8 cellular contexts compared by ENCODE assay signal in the genomic region with DNA sequence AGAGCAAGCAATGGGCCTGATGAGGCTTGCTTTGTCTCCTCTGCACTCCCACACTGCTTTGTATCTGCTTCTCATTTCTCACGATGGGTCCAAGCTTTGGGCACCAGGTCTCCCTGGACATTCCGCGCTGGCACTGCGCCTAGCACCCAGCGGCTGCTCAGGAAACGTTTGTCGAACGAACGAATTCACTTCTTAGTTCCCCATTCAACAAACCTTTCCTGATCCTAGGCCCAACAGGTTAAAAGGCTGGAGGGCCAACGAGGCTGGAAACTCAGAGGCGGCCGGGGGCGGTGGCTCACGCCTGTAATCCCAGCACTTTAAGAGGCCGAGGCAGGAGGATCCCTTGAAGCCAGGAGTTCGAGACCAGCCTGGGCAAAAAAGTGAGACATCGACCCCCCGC. TPM values are rescaled to one million over a fixed set of nuclear protein-coding genes. Genes with fewer than 3 reads are reported as not detected.
DNase-seq lines count a peak whose midpoint lies in the region; ATAC-seq and TF ChIP-seq lines count a peak whose summit lies in the region.

No MANE protein-coding gene starts in this region.

- TF ChIP-seq RAD21 in liver (IDR thresholded peaks at IDR 0.05) = no peak

- H3K36me3 ChIP-seq in liver (ENCODE audit: control insufficient read depth in 4 of 4, insufficient read depth in 3 of 4, low read depth in 1 of 4, low read length in 3 of 4) (no peaks in the 10 kb centered on the region), upper lobe of right lung (no peaks in the 10 kb centered on the region)

- no peak for ATAC-seq in activated naive CD8-positive, alpha-beta T cell treated with anti-CD3 and anti-CD28 coated beads, Interleukin-2, amount 10 ng/mL, durations not matched to agents 7 days and 5 days (ENCODE audit: low read depth)
- ATAC-seq in upper lobe of right lung (no peak), GM18873 (IDR thresholded peaks at IDR 0.05; ENCODE audit: low FRiP score, unreplicated experiment) (no peak)

- peak overlapping the region; percentile 71 to 74 for H3K9ac ChIP-seq in liver (ENCODE audit: low read depth in 1 of 2, low read length in 2 of 2)

- H3K27ac ChIP-seq in liver (ENCODE audit: low read depth in 1 of 2, low read length in 2 of 2) (peak overlapping the region; percentile 47 to 77), upper lobe of right lung (peak overlapping the region; percentile 87)

- no peaks in the 10 kb centered on the region for H3K9me3 ChIP-seq in liver (ENCODE audit: control insufficient read depth in 4 of 4, low read length in 3 of 4)
- H3K9me3 ChIP-seq in upper lobe of right lung = no peaks in the 10 kb centered on the region

- DNase-seq in activated naive CD4-positive, alpha-beta T cell treated with anti-CD3 and anti-CD28 coated beads for 36 hours = no peak
- DNase-seq in activated naive CD4-positive, alpha-beta T cell treated with Interleukin-2 at 50 U/mL for 16 hours = no peak
- DNase-seq in activated naive CD8-positive, alpha-beta T cell treated with anti-CD3 and anti-CD28 coated beads, Interleukin-2, amount 10 ng/mL, durations not matched to agents 7 days and 5 days = no peak
- DNase-seq in upper lobe of right lung (no peak), NCI-H2227 treated with DMSO at 0.1 percent for 48 hours (lab: John Stamatoyannopoulos, UW) (no peak)
- no peak for DNase-seq in central memory CD4-positive, alpha-beta T cell

- TF ChIP-seq CTCF in liver (IDR thresholded peaks at IDR 0.05; ENCODE audit: low read depth, low read length, missing input control) = no peak
- no peak for TF ChIP-seq CTCF in upper lobe of right lung (IDR thresholded peaks at IDR 0.05)

- peaks cover 61% of the 10 kb centered on the region for H3K4me1 Mint-ChIP-seq in activated naive CD4-positive, alpha-beta T cell treated with anti-CD3 and anti-CD28 coated beads for 36 hours (ENCODE audit: low read depth)
- peaks cover 48% of the 10 kb centered on the region for H3K4me1 Mint-ChIP-seq in activated naive CD8-positive, alpha-beta T cell treated with anti-CD3 and anti-CD28 coated beads, Interleukin-2, amount 10 ng/mL, durations not matched to agents 7 days and 5 days

- intact Hi-C loops in activated naive CD4-positive, alpha-beta T cell treated with anti-CD3 and anti-CD28 coated beads for 36 hours (cut with micrococcal nuclease) = loop anchor here (1.0 to 5.0 kb wide), 6 partner anchors 11 to 829 kb away; a partner anchor contains a TSS
- intact Hi-C loops in upper lobe of right lung (cut with DNase I) = no loop called here

- CTCF ChIA-PET in activated naive CD4-positive, alpha-beta T cell treated with anti-CD3 and anti-CD28 coated beads for 36 hours (lab: Charles Lee) = interaction anchor here (1.0 to 3.9 kb wide), 7 partner anchors 11 to 93 kb away, joined by 3 to 19 read pairs (median 6); a partner anchor contains a TSS

- POLR2A ChIA-PET in activated naive CD8-positive, alpha-beta T cell treated with anti-CD3 and anti-CD28 coated beads, Interleukin-2, amount 10 ng/mL, durations not matched to agents 7 days and 5 days (lab: Charles Lee) = interaction anchor here (0.5 to 4.9 kb wide), 10 partner anchors 9 to 1925 kb away, joined by 3 to 70 read pairs (median 4); a partner anchor contains a TSS

- H3K9me3 Mint-ChIP-seq in activated naive CD4-positive, alpha-beta T cell treated with anti-CD3 and anti-CD28 coated beads for 36 hours = no peaks in the 10 kb centered on the region
- H3K9me3 Mint-ChIP-seq in activated naive CD8-positive, alpha-beta T cell treated with anti-CD3 and anti-CD28 coated beads, Interleukin-2, amount 10 ng/mL, durations not matched to agents 7 days and 5 days = no peaks in the 10 kb centered on the region

- H3K4me3 ChIP-seq in liver (ENCODE audit: low read depth in 1 of 3, low read length in 3 of 3) (peak overlapping the region; percentile 71 to 80 (median 77)), upper lobe of right lung (peak overlapping the region; percentile 81)

- peak overlapping the region; percentile 92 for H3K4me3 Mint-ChIP-seq in activated naive CD4-positive, alpha-beta T cell treated with anti-CD3 and anti-CD28 coated beads for 36 hours
- H3K4me3 Mint-ChIP-seq in activated naive CD8-positive, alpha-beta T cell treated with anti-CD3 and anti-CD28 coated beads, Interleukin-2, amount 10 ng/mL, durations not matched to agents 7 days and 5 days = peak overlapping the region; percentile 96

- H3K27ac Mint-ChIP-seq in activated naive CD4-positive, alpha-beta T cell treated with anti-CD3 and anti-CD28 coated beads for 36 hours = peak overlapping the region; percentile 82
- peak overlapping the region; percentile 86 for H3K27ac Mint-ChIP-seq in activated naive CD8-positive, alpha-beta T cell treated with anti-CD3 and anti-CD28 coated beads, Interleukin-2, amount 10 ng/mL, durations not matched to agents 7 days and 5 days

- H3K4me1 ChIP-seq in liver (ENCODE audit: control insufficient read depth in 4 of 4, insufficient read depth in 4 of 4, low read length in 3 of 4) (peaks cover 5 to 70% (median 63%) of the 10 kb centered on the region in 4 donors), upper lobe of right lung (peaks cover 43% of the 10 kb centered on the region)

- H3K27me3 ChIP-seq in liver (ENCODE audit: control insufficient read depth in 4 of 4, insufficient read depth in 4 of 4, low read length in 3 of 4) (no peaks in the 10 kb centered on the region), upper lobe of right lung (no peaks in the 10 kb centered on the region)

- H3K27me3 Mint-ChIP-seq in activated naive CD4-positive, alpha-beta T cell treated with anti-CD3 and anti-CD28 coated beads for 36 hours (ENCODE audit: low read depth) = no peaks in the 10 kb centered on the region
- H3K27me3 Mint-ChIP-seq in activated naive CD8-positive, alpha-beta T cell treated with anti-CD3 and anti-CD28 coated beads, Interleukin-2, amount 10 ng/mL, durations not matched to agents 7 days and 5 days = no peaks in the 10 kb centered on the region

- WGBS in liver = under 1% methylated on average over 18 of the region's 18 CpGs

- peaks cover 23% of the 10 kb centered on the region for H3K36me3 Mint-ChIP-seq in activated naive CD4-positive, alpha-beta T cell treated with anti-CD3 and anti-CD28 coated beads for 36 hours (ENCODE audit: low read depth)
- peaks cover 11% of the 10 kb centered on the region for H3K36me3 Mint-ChIP-seq in activated naive CD8-positive, alpha-beta T cell treated with anti-CD3 and anti-CD28 coated beads, Interleukin-2, amount 10 ng/mL, durations not matched to agents 7 days and 5 days

TF ChIP-seq in liver, 16 proteins besides CTCF, POLR2A, EP300 and RAD21 (continues in another document):
- TF ChIP-seq, protein P1, sequence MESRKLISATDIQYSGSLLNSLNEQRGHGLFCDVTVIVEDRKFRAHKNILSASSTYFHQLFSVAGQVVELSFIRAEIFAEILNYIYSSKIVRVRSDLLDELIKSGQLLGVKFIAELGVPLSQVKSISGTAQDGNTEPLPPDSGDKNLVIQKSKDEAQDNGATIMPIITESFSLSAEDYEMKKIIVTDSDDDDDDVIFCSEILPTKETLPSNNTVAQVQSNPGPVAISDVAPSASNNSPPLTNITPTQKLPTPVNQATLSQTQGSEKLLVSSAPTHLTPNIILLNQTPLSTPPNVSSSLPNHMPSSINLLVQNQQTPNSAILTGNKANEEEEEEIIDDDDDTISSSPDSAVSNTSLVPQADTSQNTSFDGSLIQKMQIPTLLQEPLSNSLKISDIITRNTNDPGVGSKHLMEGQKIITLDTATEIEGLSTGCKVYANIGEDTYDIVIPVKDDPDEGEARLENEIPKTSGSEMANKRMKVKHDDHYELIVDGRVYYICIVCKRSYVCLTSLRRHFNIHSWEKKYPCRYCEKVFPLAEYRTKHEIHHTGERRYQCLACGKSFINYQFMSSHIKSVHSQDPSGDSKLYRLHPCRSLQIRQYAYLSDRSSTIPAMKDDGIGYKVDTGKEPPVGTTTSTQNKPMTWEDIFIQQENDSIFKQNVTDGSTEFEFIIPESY (IDR thresholded peaks at IDR 0.05) = no peak
- TF ChIP-seq FOXA1 (IDR thresholded peaks at IDR 0.05) (no peak), HNF4G (IDR thresholded peaks at IDR 0.05) (no peak), EGR1 (IDR thresholded peaks at IDR 0.05; ENCODE audit: low read depth in 2 of 2) (no peak), JUND (IDR thresholded peaks at IDR 0.05) (no peak), NR2F2 (IDR thresholded peaks at IDR 0.05) (no peak)
- TF ChIP-seq, protein P2, sequence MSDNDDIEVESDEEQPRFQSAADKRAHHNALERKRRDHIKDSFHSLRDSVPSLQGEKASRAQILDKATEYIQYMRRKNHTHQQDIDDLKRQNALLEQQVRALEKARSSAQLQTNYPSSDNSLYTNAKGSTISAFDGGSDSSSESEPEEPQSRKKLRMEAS (IDR thresholded peaks at IDR 0.05) = no peak
- TF ChIP-seq, protein P3, sequence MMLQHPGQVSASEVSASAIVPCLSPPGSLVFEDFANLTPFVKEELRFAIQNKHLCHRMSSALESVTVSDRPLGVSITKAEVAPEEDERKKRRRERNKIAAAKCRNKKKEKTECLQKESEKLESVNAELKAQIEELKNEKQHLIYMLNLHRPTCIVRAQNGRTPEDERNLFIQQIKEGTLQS (IDR thresholded peaks at IDR 0.05) = no peak

RNA-seq across cellular contexts. Expression of a gene that starts 1.0 kb away (rescaled TPM):
- 10 to 100 TPM; 34.2 to 34.6 TPM for total RNA-seq in activated naive CD4-positive, alpha-beta T cell treated with anti-CD3 and anti-CD28 coated beads for 36 hours
- total RNA-seq in activated naive CD8-positive, alpha-beta T cell treated with anti-CD3 and anti-CD28 coated beads, Interleukin-2, amount 10 ng/mL, durations not matched to agents 7 days and 5 days = 10 to 100 TPM; 33.8 to 34.7 TPM
- total RNA-seq in liver (100 to 1,000 TPM in 1 of 2 donors, 10 to 100 TPM in 1; 28.4 to 172 TPM), upper lobe of right lung (27.2 TPM)
- 10 to 100 TPM; 34.1 to 45.3 TPM for polyA plus RNA-seq in liver

RNA-seq across cellular contexts. Expression of a gene that starts 17.4 kb away (rescaled TPM):
- 10 to 100 TPM; 21.6 to 22.8 TPM for total RNA-seq in activated naive CD4-positive, alpha-beta T cell treated with anti-CD3 and anti-CD28 coated beads for 36 hours
- total RNA-seq in activated naive CD8-positive, alpha-beta T cell treated with anti-CD3 and anti-CD28 coated beads, Interleukin-2, amount 10 ng/mL, durations not matched to agents 7 days and 5 days = 10 to 100 TPM; 79.0 to 79.1 TPM
- 1 to 10 TPM; 8.3 to 9.0 TPM for total RNA-seq in liver
- polyA plus RNA-seq in liver = 1 to 10 TPM in 1 of 2 donors, under 1 TPM in 1; 0.47 to 1.1 TPM
- total RNA-seq in upper lobe of right lung = 19.3 TPM
